22 cellular contexts compared by ENCODE assay signal in the genomic region with DNA sequence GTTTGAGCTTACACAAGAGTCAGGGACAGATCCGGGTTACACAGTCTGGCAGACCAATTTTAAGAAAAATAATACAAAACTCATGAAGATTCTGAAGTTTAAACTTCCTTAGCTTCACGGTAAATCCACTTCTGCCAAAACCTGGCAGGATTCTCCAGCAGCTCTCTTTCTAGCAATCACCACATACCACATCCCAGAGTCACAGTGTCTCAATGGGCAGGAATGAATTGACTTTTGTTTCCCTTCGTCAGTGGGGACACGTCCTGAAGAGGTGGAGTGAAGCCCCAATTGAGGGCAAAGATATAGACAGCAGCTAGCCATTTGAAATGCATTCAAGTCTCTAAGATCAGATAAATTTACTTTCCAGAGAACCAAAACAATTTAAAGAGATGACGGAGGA.
"Had no signal": no experiment of that assay in that cellular context is flagged by ENCODE, and none has a peak within 500 bp of the region (broad histone marks: within the 10 kb centered on the region; RNA-seq: fewer than 3 reads in every experiment).

No MANE protein-coding gene starts in this region.

- DNase-seq: Karpas-422, KG1, MG63, NCI-H1092, NCI-H1105 treated with DMSO at 0.1 percent for 48 hours, NCI-H1417 treated with DMSO at 0.1 percent for 48 hours, NCI-H146, NCI-H1694 treated with DMSO at 0.1 percent for 48 hours, NCI-H1930, NCI-H2081, NCI-H2171, NCI-H226, NCI-H446, NCI-H510A, NCI-H524 treated with DMSO at 0.1 percent for 48 hours, NCI-H69, NCI-H774, Right ventricle myocardium superior, RPMI8226, SIG-M5 had no signal

- H3K27ac ChIP-seq: SJSA1, SK-N-MC had no signal

- H3K9me3 ChIP-seq: MG63, SJSA1 had no signal

- H3K36me3 ChIP-seq: MG63, SJSA1 had no signal

- H3K27me3 ChIP-seq: MG63, SJSA1 had no signal

- H3K4me3 ChIP-seq: MG63, SJSA1, SK-N-MC had no signal
